Comparison of ENCODE assay signal across 22 cellular contexts in genomic region chr11:29645373-29645772, GRCh38.
"Had no signal": no experiment of that assay in that cellular context is flagged by ENCODE, and none has a peak within 500 bp of the region (broad histone marks: within the 10 kb centered on the region; RNA-seq: fewer than 3 reads in every experiment).

No MANE protein-coding gene starts in this region.

- DNase-seq: colonic mucosa; cortex of kidney; effector CD8-positive, alpha-beta T cell; effector memory CD8-positive, alpha-beta T cell; endodermal cell; erythroblast; esophagus squamous epithelium; foreskin fibroblast; foreskin melanocyte; heart left ventricle; hypothalamus; immature natural killer cell; islet precursor cell; left cardiac atrium; left lung; left ventricle myocardium superior; lower lobe of right lung; mesenchymal stem cell; mucosa of descending colon; naive B cell; naive thymus-derived CD8-positive, alpha-beta T cell had no signal

- FAIRE-seq: endometrium had no signal
